28 cellular contexts compared by ENCODE assay signal in genomic region chr5:138640138-138640537, GRCh38.
"Had no signal": no experiment of that assay in that cellular context is flagged by ENCODE, and none has a peak within 500 bp of the region (broad histone marks: within the 10 kb centered on the region; RNA-seq: fewer than 3 reads in every experiment).

No MANE protein-coding gene starts in this region.

- H3K4me3 ChIP-seq: colonic mucosa, heart left ventricle, ovary, skin epidermis, thyroid gland, upper lobe of right lung had no signal

- H3K4me1 Mint-ChIP-seq: activated CD8-positive, alpha-beta memory T cell treated with anti-CD3 and anti-CD28 coated beads, Interleukin-2, amount 10 ng/mL, durations not matched to agents 7 days and 5 days; activated naive CD4-positive, alpha-beta T cell treated with anti-CD3 and anti-CD28 coated beads, Interleukin-2, amount 50 U/mL, for 24 hours; memory B cell; natural killer cell; stimulated activated effector memory CD8-positive, alpha-beta T cell treated with anti-CD3 and anti-CD28 coated beads, Interleukin-12 subunit alpha, Interleukin-12 subunit beta, amount 100 ng/mL, for 72 hours had no signal

- H3K9me3 ChIP-seq: colonic mucosa, heart left ventricle, neutrophil, ovary, thyroid gland, upper lobe of right lung had no signal

- H3K27ac ChIP-seq: colonic mucosa, heart left ventricle, neutrophil, ovary, thyroid gland, upper lobe of right lung had no signal

- H3K27me3 ChIP-seq: colonic mucosa, heart left ventricle, ovary, thyroid gland, upper lobe of right lung had no signal

- H3K4me1 ChIP-seq: colonic mucosa, upper lobe of right lung had no signal

- H3K27ac Mint-ChIP-seq: activated B cell treated with CpG ODN at 0.5 μM for 24 hours; activated CD4-positive, alpha-beta T cell treated with anti-CD3 and anti-CD28 coated beads for 36 hours; activated CD8-positive, alpha-beta memory T cell treated with anti-CD3 and anti-CD28 coated beads, Interleukin-2, amount 10 ng/mL, durations not matched to agents 7 days and 5 days; activated CD8-positive, alpha-beta T cell treated with anti-CD3 and anti-CD28 coated beads, Interleukin-2, amount 10 ng/mL, durations not matched to agents 7 days and 5 days; activated naive CD8-positive, alpha-beta T cell treated with anti-CD3 and anti-CD28 coated beads, Interleukin-2, amount 50 U/mL, for 24 hours; activated T-helper 2 cell treated with anti-CD3 and anti-CD28 coated beads, Interferon-gamma antibody, Interleukin-2, Interleukin-4, amounts not matched to agents 10 μg/mL and 5 μg/mL and 100 μg/mL, durations not matched to agents 14 hours and 24 hours and 36 hours; effector memory CD8-positive, alpha-beta T cell; memory B cell; natural killer cell; progenitor cell of endocrine pancreas; stimulated activated effector memory CD8-positive, alpha-beta T cell treated with anti-CD3 and anti-CD28 coated beads, Interleukin-12 subunit alpha, Interleukin-12 subunit beta, amount 100 ng/mL, for 72 hours; stimulated activated naive CD8-positive, alpha-beta T cell treated with anti-CD3 and anti-CD28 coated beads, Interleukin-15, Interleukin-2, amounts not matched to agents 100 ng/mL and 50 ng/mL, for 24 hours; T-helper 2 cell treated with Interferon-gamma antibody and Interleukin-4, amounts not matched to agents 5 μg/mL and 100 μg/mL, for 36 hours had no signal

- H3K9me3 Mint-ChIP-seq: activated B cell treated with CpG ODN at 0.5 μM for 24 hours; activated naive CD4-positive, alpha-beta T cell treated with anti-CD3 and anti-CD28 coated beads, Interleukin-2, amount 50 U/mL, for 24 hours; activated naive CD8-positive, alpha-beta T cell treated with anti-CD3 and anti-CD28 coated beads, Interleukin-2, amount 50 U/mL, for 24 hours; activated T-helper 2 cell treated with anti-CD3 and anti-CD28 coated beads, Interferon-gamma antibody, Interleukin-2, Interleukin-4, amounts not matched to agents 10 μg/mL and 5 μg/mL and 100 μg/mL, durations not matched to agents 14 hours and 24 hours and 36 hours; effector memory CD8-positive, alpha-beta T cell; memory B cell; natural killer cell; stimulated activated effector memory CD8-positive, alpha-beta T cell treated with anti-CD3 and anti-CD28 coated beads, Interleukin-12 subunit alpha, Interleukin-12 subunit beta, amount 100 ng/mL, for 72 hours; stimulated activated naive CD8-positive, alpha-beta T cell treated with anti-CD3 and anti-CD28 coated beads, Interleukin-15, Interleukin-2, amounts not matched to agents 100 ng/mL and 50 ng/mL, for 24 hours; T-helper 2 cell treated with Interferon-gamma antibody and Interleukin-4, amounts not matched to agents 5 μg/mL and 100 μg/mL, for 36 hours had no signal

- FAIRE-seq: endothelial cell of umbilical vein had no signal

- H3K36me3 Mint-ChIP-seq: activated CD8-positive, alpha-beta memory T cell treated with anti-CD3 and anti-CD28 coated beads, Interleukin-2, amount 10 ng/mL, durations not matched to agents 7 days and 5 days; activated naive CD4-positive, alpha-beta T cell treated with anti-CD3 and anti-CD28 coated beads, Interleukin-2, amount 50 U/mL, for 24 hours; memory B cell; natural killer cell; stimulated activated effector memory CD8-positive, alpha-beta T cell treated with anti-CD3 and anti-CD28 coated beads, Interleukin-12 subunit alpha, Interleukin-12 subunit beta, amount 100 ng/mL, for 72 hours had no signal

- DNase-seq: activated B cell treated with CpG ODN at 0.5 μM for 24 hours; activated CD4-positive, alpha-beta T cell treated with anti-CD3 and anti-CD28 coated beads for 36 hours; activated CD8-positive, alpha-beta memory T cell treated with anti-CD3 and anti-CD28 coated beads, Interleukin-2, amount 10 ng/mL, durations not matched to agents 7 days and 5 days; activated CD8-positive, alpha-beta T cell treated with anti-CD3 and anti-CD28 coated beads, Interleukin-2, amount 10 ng/mL, durations not matched to agents 7 days and 5 days; activated naive CD8-positive, alpha-beta T cell treated with anti-CD3 and anti-CD28 coated beads, Interleukin-2, amount 50 U/mL, for 24 hours; activated T-cell treated with anti-CD3 and anti-CD28 coated beads, Interleukin-2, amount 50 U/mL, for 48 hours; colonic mucosa; effector memory CD8-positive, alpha-beta T cell; foreskin fibroblast; hypothalamus; natural killer cell; ovary; stimulated activated CD4-positive, alpha-beta T cell treated with anti-CD3 and anti-CD28 coated beads, Interleukin-4, amount 100 ng/mL, for 24 hours; T-helper 1 cell; thyroid gland; upper lobe of right lung had no signal

- ATAC-seq: activated CD4-positive, alpha-beta T cell treated with anti-CD3 and anti-CD28 coated beads for 36 hours; activated CD8-positive, alpha-beta memory T cell treated with anti-CD3 and anti-CD28 coated beads, Interleukin-2, amount 10 ng/mL, durations not matched to agents 7 days and 5 days; activated CD8-positive, alpha-beta T cell treated with anti-CD3 and anti-CD28 coated beads, Interleukin-2, amount 10 ng/mL, durations not matched to agents 7 days and 5 days; activated naive CD8-positive, alpha-beta T cell treated with anti-CD3 and anti-CD28 coated beads, Interleukin-2, amount 50 U/mL, for 24 hours; effector memory CD8-positive, alpha-beta T cell; heart left ventricle; natural killer cell; sciatic nerve; stimulated activated effector memory CD8-positive, alpha-beta T cell treated with anti-CD3 and anti-CD28 coated beads, Interleukin-12 subunit alpha, Interleukin-12 subunit beta, amount 100 ng/mL, for 72 hours; upper lobe of right lung had no signal

- H3K36me3 ChIP-seq: colonic mucosa, heart left ventricle, neutrophil, ovary, thyroid gland, upper lobe of right lung had no signal

- H3K4me3 Mint-ChIP-seq: activated B cell treated with CpG ODN at 0.5 μM for 24 hours; activated CD4-positive, alpha-beta T cell treated with anti-CD3 and anti-CD28 coated beads for 36 hours; activated CD8-positive, alpha-beta memory T cell treated with anti-CD3 and anti-CD28 coated beads, Interleukin-2, amount 10 ng/mL, durations not matched to agents 7 days and 5 days; activated CD8-positive, alpha-beta T cell treated with anti-CD3 and anti-CD28 coated beads, Interleukin-2, amount 10 ng/mL, durations not matched to agents 7 days and 5 days; activated naive CD4-positive, alpha-beta T cell treated with anti-CD3 and anti-CD28 coated beads, Interleukin-2, amount 50 U/mL, for 24 hours; activated naive CD8-positive, alpha-beta T cell treated with anti-CD3 and anti-CD28 coated beads, Interleukin-2, amount 50 U/mL, for 24 hours; effector memory CD8-positive, alpha-beta T cell; memory B cell; natural killer cell; stimulated activated effector memory CD8-positive, alpha-beta T cell treated with anti-CD3 and anti-CD28 coated beads, Interleukin-12 subunit alpha, Interleukin-12 subunit beta, amount 100 ng/mL, for 72 hours; stimulated activated naive CD8-positive, alpha-beta T cell treated with anti-CD3 and anti-CD28 coated beads, Interleukin-15, Interleukin-2, amounts not matched to agents 100 ng/mL and 50 ng/mL, for 24 hours; T-helper 2 cell treated with Interferon-gamma antibody and Interleukin-4, amounts not matched to agents 5 μg/mL and 100 μg/mL, for 36 hours had no signal
